In genomic region chr13:33874871-33875270, GRCh38 we compare ENCODE assay signal across 22 cellular contexts. TPM values are rescaled to one million over a fixed set of nuclear protein-coding genes. Genes with fewer than 3 reads are reported as not detected.
DNase-seq lines count a peak whose midpoint lies in the region; ATAC-seq and TF ChIP-seq lines count a peak whose summit lies in the region.
"Had no signal": no experiment of that assay in that cellular context is flagged by ENCODE, and none has a peak within 500 bp of the region (broad histone marks: within the 10 kb centered on the region; RNA-seq: fewer than 3 reads in every experiment).

No MANE protein-coding gene starts in this region.

- no peaks in the 10 kb centered on the region for H3K4me1 ChIP-seq in OCI-LY3 (ENCODE audit: low read length)
- H3K4me1 ChIP-seq in endodermal cell (ENCODE audit: control insufficient read depth, insufficient read depth, low read length), result peaks cover 3% of the 10 kb centered on the region
- H3K4me1 ChIP-seq in neural progenitor cell, result no peaks in the 10 kb centered on the region
- H3K4me1 ChIP-seq: parathyroid adenoma, SJSA1 had no signal

- no peaks in the 10 kb centered on the region for H3K27me3 Mint-ChIP-seq in endodermal cell (ENCODE audit: insufficient read depth)
- peaks cover 2% of the 10 kb centered on the region for H3K27me3 Mint-ChIP-seq in neural progenitor cell (ENCODE audit: insufficient read depth, low read depth)
- H3K27me3 Mint-ChIP-seq: naive B cell had no signal

- no peak overlapping the region for H3K4me2 ChIP-seq in OCI-LY3 (ENCODE audit: low read length)
- H3K4me2 ChIP-seq in neural progenitor cell, result no peak overlapping the region
- H3K4me2 ChIP-seq: BLaER1 had no signal

- no peaks in the 10 kb centered on the region for H3K79me2 ChIP-seq in OCI-LY3 (ENCODE audit: low read length)
- H3K79me2 ChIP-seq in neural progenitor cell (ENCODE audit: low read depth), result no peaks in the 10 kb centered on the region
- H3K79me2 ChIP-seq: parathyroid adenoma had no signal

- H3K27ac ChIP-seq in OCI-LY3 (ENCODE audit: low read length) (no peak overlapping the region), endodermal cell (ENCODE audit: low read depth, low read length) (no peak overlapping the region), neural progenitor cell (no peak overlapping the region)
- H3K27ac ChIP-seq: BLaER1, epithelial cell of prostate, heart left ventricle, parathyroid adenoma, SJSA1 had no signal

- H3K9me3 Mint-ChIP-seq in endodermal cell, result peaks cover 1% of the 10 kb centered on the region
- H3K9me3 Mint-ChIP-seq in neural progenitor cell, result no peaks in the 10 kb centered on the region
- H3K9me3 Mint-ChIP-seq: activated naive CD4-positive, alpha-beta T cell treated with anti-CD3 and anti-CD28 coated beads, Interleukin-2, amount 50 U/mL, for 72 hours; activated T-cell treated with anti-CD3 and anti-CD28 coated beads, Interleukin-2, amount 50 U/mL, for 72 hours; T-helper 2 cell treated with Interferon-gamma antibody and Interleukin-4, amounts not matched to agents 5 μg/mL and 100 μg/mL, for 36 hours had no signal

- peaks cover 1% of the 10 kb centered on the region for H3K36me3 Mint-ChIP-seq in endodermal cell (ENCODE audit: low read depth)
- peaks cover 6% of the 10 kb centered on the region for H3K36me3 Mint-ChIP-seq in neural progenitor cell
- H3K36me3 Mint-ChIP-seq: activated naive CD4-positive, alpha-beta T cell treated with anti-CD3 and anti-CD28 coated beads, Interleukin-2, amount 50 U/mL, for 72 hours had no signal

- ATAC-seq in HG03095 (IDR thresholded peaks at IDR 0.05; ENCODE audit: unreplicated experiment) (no peak), GM18858 (IDR thresholded peaks at IDR 0.05; ENCODE audit: unreplicated experiment) (no peak)
- ATAC-seq: activated naive CD4-positive, alpha-beta T cell treated with anti-CD3 and anti-CD28 coated beads, Interleukin-2, amount 50 U/mL, for 72 hours; activated T-cell treated with anti-CD3 and anti-CD28 coated beads, Interleukin-2, amount 50 U/mL, for 72 hours had no signal

- H3K27ac Mint-ChIP-seq in endodermal cell (no peak overlapping the region), neural progenitor cell (no peak overlapping the region)
- H3K27ac Mint-ChIP-seq: activated naive CD4-positive, alpha-beta T cell treated with anti-CD3 and anti-CD28 coated beads, Interleukin-2, amount 50 U/mL, for 72 hours; activated T-cell treated with anti-CD3 and anti-CD28 coated beads, Interleukin-2, amount 50 U/mL, for 72 hours; naive B cell; T-helper 2 cell treated with Interferon-gamma antibody and Interleukin-4, amounts not matched to agents 5 μg/mL and 100 μg/mL, for 36 hours had no signal

- H3K9me3 ChIP-seq in OCI-LY3 (ENCODE audit: insufficient read depth, low read length), result no peaks in the 10 kb centered on the region
- H3K9me3 ChIP-seq in endodermal cell (ENCODE audit: control insufficient read depth, low read length), result peaks cover 3% of the 10 kb centered on the region
- no peaks in the 10 kb centered on the region for H3K9me3 ChIP-seq in neural progenitor cell (ENCODE audit: low read depth)
- H3K9me3 ChIP-seq: BLaER1, MG63, SJSA1 had no signal

- H4K20me1 ChIP-seq in OCI-LY3 (ENCODE audit: insufficient read depth, low read length) (no peaks in the 10 kb centered on the region), neural progenitor cell (ENCODE audit: low read depth) (no peaks in the 10 kb centered on the region)
- H4K20me1 ChIP-seq: BLaER1 had no signal

- TF ChIP-seq CTCF in BJ (IDR thresholded peaks at IDR 0.05; ENCODE audit: insufficient read depth, low read depth, low read length) (0 out of 2 replicates have a peak, but pooled peaks have one; percentile 24), OCI-LY3 (IDR thresholded peaks at IDR 0.05; ENCODE audit: low read depth, low read length) (0 out of 2 replicates have a peak, but pooled peaks have one; percentile 15), endodermal cell (conservative IDR thresholded peaks at IDR 0.05) (peak; percentile 56), neural progenitor cell (IDR thresholded peaks at IDR 0.05) (peak; percentile 35)

- H2AFZ ChIP-seq in OCI-LY3 (ENCODE audit: low read depth, low read length) (no peak overlapping the region), neural progenitor cell (replicated peaks) (no peak overlapping the region)
- H2AFZ ChIP-seq: parathyroid adenoma had no signal

- H3K36me3 ChIP-seq in BJ (ENCODE audit: control insufficient read depth, insufficient read depth, low read length), result no peaks in the 10 kb centered on the region
- H3K36me3 ChIP-seq in OCI-LY3 (replicated peaks; ENCODE audit: low read depth, low read length), result no peaks in the 10 kb centered on the region
- no peaks in the 10 kb centered on the region for H3K36me3 ChIP-seq in endodermal cell (ENCODE audit: control insufficient read depth, insufficient read depth, low read length)
- no peaks in the 10 kb centered on the region for H3K36me3 ChIP-seq in neural progenitor cell
- H3K36me3 ChIP-seq: BLaER1, heart left ventricle, SJSA1 had no signal

- H3K27me3 ChIP-seq in BJ (ENCODE audit: control insufficient read depth, insufficient read depth, low read length) (no peaks in the 10 kb centered on the region), OCI-LY3 (ENCODE audit: low read depth, low read length) (no peaks in the 10 kb centered on the region), endodermal cell (ENCODE audit: control insufficient read depth, insufficient read depth, low read length, poor library complexity, severe bottlenecking) (no peaks in the 10 kb centered on the region), neural progenitor cell (no peaks in the 10 kb centered on the region)
- H3K27me3 ChIP-seq: BLaER1, heart left ventricle, MG63, SJSA1 had no signal

- CTCF ChIA-PET in BJ (lab: Yijun Ruan, JAX), result no interaction called here

- no peak overlapping the region for H3K9ac ChIP-seq in OCI-LY3 (ENCODE audit: low read length)
- no peak overlapping the region for H3K9ac ChIP-seq in endodermal cell (ENCODE audit: extremely low read depth, low read length, poor library complexity, severe bottlenecking)
- H3K9ac ChIP-seq in neural progenitor cell, result no peak overlapping the region
- H3K9ac ChIP-seq: BLaER1, parathyroid adenoma had no signal

- no peaks in the 10 kb centered on the region for H3F3A ChIP-seq in neural progenitor cell (ENCODE audit: low read depth)

- H3K4me3 Mint-ChIP-seq in endodermal cell, result no peak overlapping the region
- no peak overlapping the region for H3K4me3 Mint-ChIP-seq in neural progenitor cell
- H3K4me3 Mint-ChIP-seq: activated T-cell treated with anti-CD3 and anti-CD28 coated beads, Interleukin-2, amount 50 U/mL, for 72 hours; naive B cell; T-helper 2 cell treated with Interferon-gamma antibody and Interleukin-4, amounts not matched to agents 5 μg/mL and 100 μg/mL, for 36 hours had no signal

- peaks cover 14% of the 10 kb centered on the region for H3K4me1 Mint-ChIP-seq in endodermal cell
- peaks cover 23% of the 10 kb centered on the region for H3K4me1 Mint-ChIP-seq in neural progenitor cell
- H3K4me1 Mint-ChIP-seq: naive B cell had no signal

- WGBS in endodermal cell (ENCODE audit: insufficient coverage in 1 of 2, insufficient read length in 1 of 2), 2 experiments, result 93 to 97% methylated on average over 5 of the region's 5 CpGs

- H3K4me3 ChIP-seq in BJ (ENCODE audit: low read depth, low read length) (no peak overlapping the region), OCI-LY3 (ENCODE audit: low read length) (no peak overlapping the region), endodermal cell (ENCODE audit: low read length) (no peak overlapping the region), neural progenitor cell (no peak overlapping the region)
- H3K4me3 ChIP-seq: BLaER1, heart left ventricle, MG63, SJSA1 had no signal

- POLR2A ChIA-PET in BJ (lab: Charles Lee), result no interaction called here

- TF ChIP-seq POLR2A in erythroblast (IDR thresholded peaks at IDR 0.05; ENCODE audit: low read length), result no peak

- DNase-seq in BJ (ENCODE audit: low read depth) (no peak), endodermal cell (no peak), neural progenitor cell (ENCODE audit: low spot score) (no peak), erythroblast (lab: John Stamatoyannopoulos, UW) (no peak)
- DNase-seq: activated T-cell treated with anti-CD3 and anti-CD28 coated beads, Interleukin-2, amount 50 U/mL, for 72 hours; cortex of kidney; GDM1; heart left ventricle; MG63; naive B cell; NCI-H2029 treated with DMSO at 0.1 percent for 48 hours; NCI-H524 treated with DMSO at 0.1 percent for 48 hours; OCI-M1 had no signal

RNA-seq across cellular contexts. Expression of gene RFC3, which starts 56.9 kb away (rescaled TPM):
- 4.6 and 9.4 TPM in 2 replicates for polyA plus RNA-seq in BJ (2011; rRNA removed)
- 5.1 and 5.8 TPM in 2 replicates for polyA minus RNA-seq in BJ (2011; rRNA and poly(A)+ RNA removed)
- total RNA-seq in endodermal cell (10 to 100 TPM; 29.8 to 34.2 TPM), neural progenitor cell (ENCODE audit: low replicate concordance) (62.9 and 82.7 TPM in 2 replicates)
- polyA plus RNA-seq in endodermal cell (2013, experiment 1 of 2), result 33.5 TPM
- 32.3 TPM for polyA plus RNA-seq in endodermal cell (2013, experiment 2 of 2)
